In the genomic region with DNA sequence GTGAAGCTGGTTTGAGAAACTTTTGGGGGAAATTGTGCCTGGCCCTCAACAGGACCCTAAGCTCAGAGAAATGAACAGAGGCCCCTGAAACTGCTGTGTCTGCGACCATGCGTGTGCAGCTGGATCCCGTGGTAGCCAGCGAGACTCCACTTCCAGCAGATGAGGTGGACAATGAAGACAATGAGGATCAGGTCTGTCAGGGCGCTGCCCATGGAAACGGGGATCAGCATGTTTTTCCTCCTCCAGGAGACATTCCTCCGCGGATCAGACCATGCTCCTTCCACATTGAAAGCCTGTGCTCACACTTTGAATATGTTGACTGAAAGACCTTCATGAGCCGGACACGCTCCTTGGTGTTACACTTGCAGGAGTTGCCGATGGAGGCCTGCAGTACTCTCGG, we compare ENCODE assay signal across 36 cellular contexts.
"Had no signal": no experiment of that assay in that cellular context is flagged by ENCODE, and none has a peak within 500 bp of the region (broad histone marks: within the 10 kb centered on the region; RNA-seq: fewer than 3 reads in every experiment).

No MANE protein-coding gene starts in this region.

- H3K9me3 ChIP-seq: SJCRH30 had no signal

- H3K4me2 ChIP-seq: KMS-11 had no signal

- H3K4me1 ChIP-seq: SJCRH30 had no signal

- H3K27ac Mint-ChIP-seq: activated CD8-positive, alpha-beta T cell treated with anti-CD3 and anti-CD28 coated beads for 36 hours; activated naive CD8-positive, alpha-beta T cell treated with anti-CD3 and anti-CD28 coated beads for 36 hours; activated T-cell treated with anti-CD3 and anti-CD28 coated beads, Interleukin-2, amount 50 U/mL, for 72 hours; activated T-helper 17 cell treated with anti-CD3 and anti-CD28 coated beads, Interleukin-2, amount 50 U/mL, for 72 hours had no signal

- DNase-seq: activated CD4-positive, alpha-beta T cell treated with anti-CD3 and anti-CD28 coated beads for 1 hour; activated CD4-positive, alpha-beta T cell treated with anti-CD3 and anti-CD28 coated beads for 48 hours; activated CD4-positive, CD25-positive, alpha-beta regulatory T cell; activated CD8-positive, alpha-beta T cell treated with anti-CD3 and anti-CD28 coated beads for 36 hours; activated effector memory CD4-positive, alpha-beta T cell treated with anti-CD3 and anti-CD28 coated beads, Interleukin-2, amount 50 U/mL, for 16 hours; activated naive CD4-positive, alpha-beta T cell; activated naive CD4-positive, alpha-beta T cell treated with anti-CD3 and anti-CD28 coated beads, Interleukin-2, amount 50 U/mL, for 16 hours; activated naive CD8-positive, alpha-beta T cell treated with anti-CD3 and anti-CD28 coated beads for 36 hours; activated T-cell treated with anti-CD3 and anti-CD28 coated beads, Interleukin-2, amount 50 U/mL, for 1 hour; activated T-cell treated with anti-CD3 and anti-CD28 coated beads, Interleukin-2, amount 50 U/mL, for 72 hours; amniotic stem cell; aorta; brain microvascular endothelial cell; central memory CD4-positive, alpha-beta T cell; MM.1S; MV-4-11; NCI-H1092 treated with DMSO at 0.1 percent for 48 hours; NCI-H1417; NCI-H146; NCI-H187; NCI-H2029 treated with DMSO at 0.1 percent for 48 hours; NCI-H2107; NCI-H2171; NCI-H2227 treated with DMSO at 0.1 percent for 48 hours; NCI-H446 treated with DMSO at 0.1 percent for 48 hours; NCI-H524; NCI-H69; NCI-H82; SHP77; SJCRH30; T1000; WERI-Rb-1 had no signal

- H3K4me3 Mint-ChIP-seq: activated CD8-positive, alpha-beta T cell treated with anti-CD3 and anti-CD28 coated beads for 36 hours; activated naive CD8-positive, alpha-beta T cell treated with anti-CD3 and anti-CD28 coated beads for 36 hours; activated T-cell treated with anti-CD3 and anti-CD28 coated beads, Interleukin-2, amount 50 U/mL, for 72 hours; activated T-helper 17 cell treated with anti-CD3 and anti-CD28 coated beads, Interleukin-2, amount 50 U/mL, for 72 hours had no signal

- H3K36me3 Mint-ChIP-seq: activated naive CD8-positive, alpha-beta T cell treated with anti-CD3 and anti-CD28 coated beads for 36 hours had no signal

- ATAC-seq: activated CD8-positive, alpha-beta T cell treated with anti-CD3 and anti-CD28 coated beads for 36 hours; activated T-cell treated with anti-CD3 and anti-CD28 coated beads, Interleukin-2, amount 50 U/mL, for 72 hours; activated T-helper 17 cell treated with anti-CD3 and anti-CD28 coated beads, Interleukin-2, amount 50 U/mL, for 72 hours; Panc1 had no signal

- H3K27me3 Mint-ChIP-seq: activated CD8-positive, alpha-beta T cell treated with anti-CD3 and anti-CD28 coated beads for 36 hours; activated naive CD8-positive, alpha-beta T cell treated with anti-CD3 and anti-CD28 coated beads for 36 hours; activated T-helper 17 cell treated with anti-CD3 and anti-CD28 coated beads, Interleukin-2, amount 50 U/mL, for 72 hours had no signal

- H3K27me3 ChIP-seq: brain microvascular endothelial cell, SJCRH30 had no signal

- H3K9me3 Mint-ChIP-seq: activated CD8-positive, alpha-beta T cell treated with anti-CD3 and anti-CD28 coated beads for 36 hours; activated T-helper 17 cell treated with anti-CD3 and anti-CD28 coated beads, Interleukin-2, amount 50 U/mL, for 72 hours had no signal

- H3K9ac ChIP-seq: KMS-11 had no signal

- H3K27ac ChIP-seq: brain microvascular endothelial cell, KMS-11, SJCRH30, SK-N-MC, WERI-Rb-1 had no signal

- H3K4me1 Mint-ChIP-seq: activated naive CD8-positive, alpha-beta T cell treated with anti-CD3 and anti-CD28 coated beads for 36 hours; activated T-helper 17 cell treated with anti-CD3 and anti-CD28 coated beads, Interleukin-2, amount 50 U/mL, for 72 hours had no signal
